9 cellular contexts compared by ENCODE assay signal in the genomic region with DNA sequence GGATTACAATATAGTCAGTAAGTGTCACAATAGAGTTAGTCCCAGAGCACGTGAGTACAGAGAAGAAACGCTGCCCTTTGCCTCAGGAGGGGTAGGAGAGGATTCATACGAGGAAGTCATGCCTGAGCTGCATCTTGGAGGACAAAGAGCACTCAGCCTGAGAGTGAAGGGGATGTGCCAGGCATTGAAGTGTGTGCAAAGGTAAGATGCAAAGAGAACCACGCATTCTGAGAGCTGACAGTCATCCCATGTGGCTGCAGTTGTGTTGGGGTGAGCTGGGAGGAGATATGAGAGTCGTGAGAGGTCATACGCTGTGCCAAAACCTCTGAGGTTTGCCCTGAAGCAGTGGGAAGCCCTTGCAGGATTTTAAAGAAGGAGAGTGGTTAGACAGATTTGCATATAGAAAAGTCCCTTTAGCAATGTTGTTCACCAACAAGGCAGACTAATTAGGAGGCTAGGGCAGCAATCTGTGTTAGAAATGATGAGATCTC.
A peak's percentile ranks its signal among the peaks of the same experiment; 100 is the strongest.
DNase-seq lines count a peak whose midpoint lies in the region; ATAC-seq and TF ChIP-seq lines count a peak whose summit lies in the region.
"Had no signal": no experiment of that assay in that cellular context is flagged by ENCODE, and none has a peak within 500 bp of the region (broad histone marks: within the 10 kb centered on the region; RNA-seq: fewer than 3 reads in every experiment).

No MANE protein-coding gene starts in this region.

- no peaks in the 10 kb centered on the region for H3K36me3 Mint-ChIP-seq in activated CD4-positive, alpha-beta memory T cell treated with anti-CD3 and anti-CD28 coated beads, Interleukin-2, amount 10 ng/mL, durations not matched to agents 7 days and 5 days (ENCODE audit: low read depth)
- no peaks in the 10 kb centered on the region for H3K36me3 Mint-ChIP-seq in progenitor cell of endocrine pancreas (ENCODE audit: insufficient read depth)
- no peaks in the 10 kb centered on the region for H3K36me3 Mint-ChIP-seq in Calu3 (ENCODE audit: insufficient read depth, unreplicated experiment)

- no peaks in the 10 kb centered on the region for H3K9me3 Mint-ChIP-seq in activated CD4-positive, alpha-beta memory T cell treated with anti-CD3 and anti-CD28 coated beads, Interleukin-2, amount 10 ng/mL, durations not matched to agents 7 days and 5 days
- no peaks in the 10 kb centered on the region for H3K9me3 Mint-ChIP-seq in progenitor cell of endocrine pancreas (ENCODE audit: low read depth)
- H3K9me3 Mint-ChIP-seq in Calu3 (ENCODE audit: low read depth, unreplicated experiment), result no peaks in the 10 kb centered on the region

- ATAC-seq in HG02973 (IDR thresholded peaks at IDR 0.05; ENCODE audit: unreplicated experiment), result peak; percentile 94

- no peak overlapping the region for H3K4me3 ChIP-seq in GM12865 (ENCODE audit: low read depth, low read length)

- H3K27ac Mint-ChIP-seq in activated CD4-positive, alpha-beta memory T cell treated with anti-CD3 and anti-CD28 coated beads, Interleukin-2, amount 10 ng/mL, durations not matched to agents 7 days and 5 days, result no peak overlapping the region
- H3K27ac Mint-ChIP-seq in progenitor cell of endocrine pancreas, result no peak overlapping the region
- H3K27ac Mint-ChIP-seq in Calu3 (ENCODE audit: unreplicated experiment), result no peak overlapping the region

- no peak overlapping the region for H3K4me3 Mint-ChIP-seq in activated CD4-positive, alpha-beta memory T cell treated with anti-CD3 and anti-CD28 coated beads, Interleukin-2, amount 10 ng/mL, durations not matched to agents 7 days and 5 days
- H3K4me3 Mint-ChIP-seq in progenitor cell of endocrine pancreas (ENCODE audit: low read depth) (no peak overlapping the region), Calu3 (ENCODE audit: low read depth, unreplicated experiment) (no peak overlapping the region)

- POLR2A ChIA-PET in activated CD4-positive, alpha-beta memory T cell treated with anti-CD3 and anti-CD28 coated beads, Interleukin-2, amount 10 ng/mL, durations not matched to agents 7 days and 5 days (lab: Charles Lee), result interaction anchor here (1.1 kb wide), 1 partner anchor 8 kb away, joined by 3 read pairs; no protein-coding TSS in a partner anchor

- intact Hi-C loops in Calu3 (cut with micrococcal nuclease; ENCODE audit: unreplicated experiment), result no loop called here

- CTCF ChIA-PET in activated CD4-positive, alpha-beta memory T cell treated with anti-CD3 and anti-CD28 coated beads, Interleukin-2, amount 10 ng/mL, durations not matched to agents 7 days and 5 days (lab: Charles Lee), result interaction anchor here (1.0 to 1.1 kb wide), 2 partner anchors 106 to 233 kb away, joined by 3 read pairs; a partner anchor contains a TSS
- CTCF ChIA-PET in Calu3 (lab: Charles Lee), result no interaction called here

- DNase-seq in GM12865 (ENCODE audit: low read depth) (peak; percentile 95), GM19240 (ENCODE audit: insufficient read length, low spot score) (peak; percentile 48), progenitor cell of endocrine pancreas (ENCODE audit: low spot score, unreplicated experiment) (no peak), Calu3 (no peak), DMS153 treated with DMSO at 0.1 percent for 48 hours (lab: John Stamatoyannopoulos, UW; ENCODE audit: unreplicated experiment) (no peak), dermis blood vessel endothelial cell (no peak)
- DNase-seq in activated CD4-positive, alpha-beta memory T cell treated with anti-CD3 and anti-CD28 coated beads, Interleukin-2, amount 10 ng/mL, durations not matched to agents 7 days and 5 days, result peak; percentile 20
- DNase-seq: hypothalamus had no signal

- no peaks in the 10 kb centered on the region for H3K27me3 Mint-ChIP-seq in activated CD4-positive, alpha-beta memory T cell treated with anti-CD3 and anti-CD28 coated beads, Interleukin-2, amount 10 ng/mL, durations not matched to agents 7 days and 5 days
- H3K27me3 Mint-ChIP-seq in progenitor cell of endocrine pancreas (no peaks in the 10 kb centered on the region), Calu3 (ENCODE audit: unreplicated experiment) (no peaks in the 10 kb centered on the region)

- TF ChIP-seq CTCF in GM12865 (IDR thresholded peaks at IDR 0.05; ENCODE audit: insufficient read depth, low read depth, low read length, missing control alignments), result no peak
- TF ChIP-seq CTCF in progenitor cell of endocrine pancreas (IDR thresholded peaks at IDR 0.05; ENCODE audit: unreplicated experiment), result no peak
- no peak for TF ChIP-seq CTCF in Calu3 (IDR thresholded peaks at IDR 0.05; ENCODE audit: unreplicated experiment)

- peaks cover 9% of the 10 kb centered on the region for H3K4me1 Mint-ChIP-seq in activated CD4-positive, alpha-beta memory T cell treated with anti-CD3 and anti-CD28 coated beads, Interleukin-2, amount 10 ng/mL, durations not matched to agents 7 days and 5 days
- H3K4me1 Mint-ChIP-seq in progenitor cell of endocrine pancreas (ENCODE audit: low read depth), result peaks cover 4% of the 10 kb centered on the region
- no peaks in the 10 kb centered on the region for H3K4me1 Mint-ChIP-seq in Calu3 (ENCODE audit: low read depth, unreplicated experiment)

- no TSS peak for BruUV-seq in Calu3 (replicated peaks; lab: Mats Ljungman, UMichigan)

Comparison
In these comparisons a context has a peak if more than half of its experiments do, and no peak if none do; other contexts are left out.
1. DNase-seq: peak in GM12865 (single experiment), GM19240 (single experiment) and activated CD4-positive, alpha-beta memory T cell treated with anti-CD3 and anti-CD28 coated beads, Interleukin-2, amount 10 ng/mL, durations not matched to agents 7 days and 5 days (single experiment); none in progenitor cell of endocrine pancreas (single experiment), Calu3 (single experiment), DMS153 treated with DMSO at 0.1 percent for 48 hours (single experiment) and dermis blood vessel endothelial cell (single experiment).